ENCODE assay signal across 12 cellular contexts in the genomic region with DNA sequence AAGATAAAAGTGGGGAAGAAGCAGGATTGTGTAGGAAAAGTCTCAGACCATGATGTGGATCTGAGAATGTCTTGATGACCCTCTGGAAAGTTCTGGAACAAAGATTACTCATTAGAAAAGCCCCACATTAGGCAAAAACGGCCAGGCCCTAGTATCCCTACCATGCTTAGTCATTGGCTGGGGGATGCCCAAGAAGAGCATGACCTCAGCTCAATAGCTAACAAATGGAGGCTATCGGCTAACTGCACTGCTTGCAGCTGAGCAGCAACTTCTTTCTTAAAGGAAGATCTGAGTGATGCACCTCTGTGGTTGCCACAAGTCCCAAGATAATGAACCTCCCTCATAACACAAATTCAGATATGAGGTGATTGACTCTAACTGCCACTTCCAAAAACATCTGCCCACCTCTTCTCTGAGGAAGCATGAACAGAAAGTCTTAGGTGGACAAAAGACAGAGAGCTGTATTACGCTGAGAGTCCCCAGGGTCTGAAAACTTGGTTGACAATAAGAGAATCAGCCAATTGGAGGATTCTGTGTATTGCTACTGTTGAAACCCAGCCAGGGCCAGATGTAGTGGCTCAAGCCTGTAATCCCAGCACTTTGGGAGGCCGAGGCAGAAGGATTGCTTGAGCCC.
DNase-seq lines count a peak whose midpoint lies in the region; ATAC-seq and TF ChIP-seq lines count a peak whose summit lies in the region.
"Had no signal": no experiment of that assay in that cellular context is flagged by ENCODE, and none has a peak within 500 bp of the region (broad histone marks: within the 10 kb centered on the region; RNA-seq: fewer than 3 reads in every experiment).

No MANE protein-coding gene starts in this region.

- H3K9me3 Mint-ChIP-seq in natural killer cell treated with Interleukin-12 subunit alpha and Interleukin-12 subunit beta and Interleukin-15 and Interleukin-18, amount 100 ng/mL, for 72 hours, result peaks cover 4% of the 10 kb centered on the region
- H3K9me3 Mint-ChIP-seq in natural killer cell, result no peaks in the 10 kb centered on the region
- H3K9me3 Mint-ChIP-seq: central memory CD8-positive, alpha-beta T cell had no signal

- peak overlapping the region; percentile 22 for H3K4me3 Mint-ChIP-seq in natural killer cell treated with Interleukin-12 subunit alpha and Interleukin-12 subunit beta and Interleukin-15 and Interleukin-18, amount 100 ng/mL, for 72 hours
- no peak overlapping the region for H3K4me3 Mint-ChIP-seq in natural killer cell
- H3K4me3 Mint-ChIP-seq: central memory CD8-positive, alpha-beta T cell had no signal

- peak overlapping the region in 1 of 2 donors; percentile 53 for H3K27ac Mint-ChIP-seq in natural killer cell treated with Interleukin-12 subunit alpha and Interleukin-12 subunit beta and Interleukin-15 and Interleukin-18, amount 100 ng/mL, for 72 hours
- H3K27ac Mint-ChIP-seq in natural killer cell, result no peak overlapping the region

- H3K4me1 Mint-ChIP-seq in natural killer cell treated with Interleukin-12 subunit alpha and Interleukin-12 subunit beta and Interleukin-15 and Interleukin-18, amount 100 ng/mL, for 72 hours (ENCODE audit: low read depth in 2 of 2), result peaks cover 11 to 14% of the 10 kb centered on the region in 2 donors
- H3K4me1 Mint-ChIP-seq in natural killer cell, result no peaks in the 10 kb centered on the region
- H3K4me1 Mint-ChIP-seq: central memory CD8-positive, alpha-beta T cell had no signal

- no peak for TF ChIP-seq CTCF in natural killer cell (IDR thresholded peaks at IDR 0.05)
- no peak for TF ChIP-seq CTCF in brain microvascular endothelial cell (IDR thresholded peaks at IDR 0.05; ENCODE audit: low read depth, low read length, missing control alignments)

- no peaks in the 10 kb centered on the region for H3K27me3 ChIP-seq in brain microvascular endothelial cell (replicated peaks)
- H3K27me3 ChIP-seq: esophagus squamous epithelium, SJCRH30 had no signal

- peak overlapping the region; percentile 78 for H3K27ac ChIP-seq in brain microvascular endothelial cell
- H3K27ac ChIP-seq: esophagus squamous epithelium, SJCRH30 had no signal

- intact Hi-C loops in natural killer cell (cut with micrococcal nuclease), result no loop called here

- in situ Hi-C loops in brain microvascular endothelial cell (cut with HindIII; ENCODE audit: low pct_ligation_motif_present, low sequenced_read_pairs), result no loop called here

- H3K27me3 Mint-ChIP-seq in natural killer cell treated with Interleukin-12 subunit alpha and Interleukin-12 subunit beta and Interleukin-15 and Interleukin-18, amount 100 ng/mL, for 72 hours, result peaks cover 3 to 29% of the 10 kb centered on the region in 2 donors
- peaks cover 8% of the 10 kb centered on the region in 2 donors for H3K27me3 Mint-ChIP-seq in natural killer cell (ENCODE audit: low read depth in 2 of 2)

- peak; percentile 74 to 88 for ATAC-seq in natural killer cell treated with Interleukin-12 subunit alpha and Interleukin-12 subunit beta and Interleukin-15 and Interleukin-18, amount 100 ng/mL, for 72 hours
- ATAC-seq in natural killer cell, result no peak
- peak; percentile 74 for ATAC-seq in HG03196 (IDR thresholded peaks at IDR 0.05; ENCODE audit: unreplicated experiment)
- no peak for ATAC-seq in GM18498 (IDR thresholded peaks at IDR 0.05; ENCODE audit: unreplicated experiment)

- H3K36me3 Mint-ChIP-seq in natural killer cell treated with Interleukin-12 subunit alpha and Interleukin-12 subunit beta and Interleukin-15 and Interleukin-18, amount 100 ng/mL, for 72 hours, result peaks cover 4% of the 10 kb centered on the region
- no peaks in the 10 kb centered on the region for H3K36me3 Mint-ChIP-seq in natural killer cell

- H3K4me3 ChIP-seq in brain microvascular endothelial cell (ENCODE audit: low read depth, low read length), result no peak overlapping the region
- H3K4me3 ChIP-seq: esophagus squamous epithelium, SJCRH30 had no signal

- no peak for DNase-seq in natural killer cell treated with Interleukin-12 subunit alpha and Interleukin-12 subunit beta and Interleukin-15 and Interleukin-18, amount 100 ng/mL, for 72 hours (ENCODE audit: low spot score)
- no peak for DNase-seq in natural killer cell
- peak; percentile 60 for DNase-seq in brain microvascular endothelial cell
- DNase-seq in stromal cell of bone marrow (ENCODE audit: low read depth), result peak; percentile 41
- no peak for DNase-seq in activated CD4-positive, alpha-beta T cell treated with anti-CD3 and anti-CD28 coated beads, Interleukin-2, amount 50 U/mL, for 48 hours
- DNase-seq in DMS 273 (lab: John Stamatoyannopoulos, UW; ENCODE audit: unreplicated experiment), result no peak
- DNase-seq: DND-41, esophagus squamous epithelium had no signal

- no peaks in the 10 kb centered on the region for H3K36me3 ChIP-seq in brain microvascular endothelial cell (replicated peaks)
- H3K36me3 ChIP-seq: esophagus squamous epithelium, SJCRH30 had no signal

Comparison
In these comparisons a context has a peak if more than half of its experiments do, and no peak if none do; other contexts are left out.
1. ATAC-seq: peak in natural killer cell treated with Interleukin-12 subunit alpha and Interleukin-12 subunit beta and Interleukin-15 and Interleukin-18, amount 100 ng/mL, for 72 hours (2 of 2) and HG03196 (single experiment); none in natural killer cell (0 of 3) and GM18498 (single experiment).
2. DNase-seq: peak in brain microvascular endothelial cell (single experiment) and stromal cell of bone marrow (single experiment); none in natural killer cell treated with Interleukin-12 subunit alpha and Interleukin-12 subunit beta and Interleukin-15 and Interleukin-18, amount 100 ng/mL, for 72 hours (single experiment), natural killer cell (single experiment), activated CD4-positive, alpha-beta T cell treated with anti-CD3 and anti-CD28 coated beads, Interleukin-2, amount 50 U/mL, for 48 hours (0 of 2) and DMS 273 (single experiment).